In genomic region chr10:102670065-102670400, GRCh38 we compare ENCODE assay signal across 1 cellular context.
TF ChIP-seq lines count a peak whose summit lies in the region.

No MANE protein-coding gene starts in this region.

TF ChIP-seq in HEK293T, 16 proteins besides CTCF, POLR2A, EP300 and RAD21 (continued from another document):
- TF ChIP-seq ZNF384 (IDR thresholded peaks at IDR 0.05) (no peak), FOXK2 (IDR thresholded peaks at IDR 0.05) (no peak), CTBP1 (IDR thresholded peaks at IDR 0.05; ENCODE audit: borderline replicate concordance) (no peak), FOXA1 (IDR thresholded peaks at IDR 0.05) (no peak), SUZ12 (IDR thresholded peaks at IDR 0.05) (no peak), L3MBTL2 (conservative IDR thresholded peaks at IDR 0.05) (no peak), NFRKB (IDR thresholded peaks at IDR 0.05) (no peak), ELF4 (IDR thresholded peaks at IDR 0.05) (no peak), BHLHE40 (IDR thresholded peaks at IDR 0.05; ENCODE audit: borderline replicate concordance) (no peak), TARDBP (IDR thresholded peaks at IDR 0.05) (no peak), SP1 (IDR thresholded peaks at IDR 0.05) (no peak), HDGF (IDR thresholded peaks at IDR 0.05; ENCODE audit: borderline replicate concordance) (no peak), FOXM1 (IDR thresholded peaks at IDR 0.05; ENCODE audit: borderline replicate concordance) (no peak)
TF ChIP-seq in HEK293T: peak in this region for 0.
